ENCODE assay signal across 11 cellular contexts in genomic region chr2:110869472-110870446, GRCh38.
A peak's percentile ranks its signal among the peaks of the same experiment; 100 is the strongest.
DNase-seq lines count a peak whose midpoint lies in the region; ATAC-seq and TF ChIP-seq lines count a peak whose summit lies in the region.
"Had no signal": no experiment of that assay in that cellular context is flagged by ENCODE, and none has a peak within 500 bp of the region (broad histone marks: within the 10 kb centered on the region; RNA-seq: fewer than 3 reads in every experiment).

No MANE protein-coding gene starts in this region.

- no peaks in the 10 kb centered on the region for H3K36me3 Mint-ChIP-seq in activated CD8-positive, alpha-beta T cell treated with anti-CD3 and anti-CD28 coated beads for 36 hours (ENCODE audit: low read depth)

- TF ChIP-seq CTCF in BE2C (IDR thresholded peaks at IDR 0.05; ENCODE audit: low read depth, low read length) (no peak), HFF-Myc (IDR thresholded peaks at IDR 0.05; ENCODE audit: low read depth, low read length, missing control alignments) (no peak)
- no peak for TF ChIP-seq CTCF in activated CD8-positive, alpha-beta T cell treated with anti-CD3 and anti-CD28 coated beads for 36 hours (IDR thresholded peaks at IDR 0.05)

- no peaks in the 10 kb centered on the region for H3K9me3 Mint-ChIP-seq in activated CD8-positive, alpha-beta T cell treated with anti-CD3 and anti-CD28 coated beads for 36 hours
- H3K9me3 Mint-ChIP-seq: T-helper 2 cell treated with Interferon-gamma antibody and Interleukin-4, amounts not matched to agents 5 μg/mL and 100 μg/mL, for 36 hours had no signal

- H3K36me3 ChIP-seq in BE2C, result no peaks in the 10 kb centered on the region
- H3K36me3 ChIP-seq: prostate gland had no signal

- H3K4me3 Mint-ChIP-seq in activated CD8-positive, alpha-beta T cell treated with anti-CD3 and anti-CD28 coated beads for 36 hours, result no peak overlapping the region
- H3K4me3 Mint-ChIP-seq: T-helper 2 cell treated with Interferon-gamma antibody and Interleukin-4, amounts not matched to agents 5 μg/mL and 100 μg/mL, for 36 hours had no signal

- H3K27me3 Mint-ChIP-seq in activated CD8-positive, alpha-beta T cell treated with anti-CD3 and anti-CD28 coated beads for 36 hours, result peaks cover 10% of the 10 kb centered on the region

- POLR2A ChIA-PET in activated CD8-positive, alpha-beta T cell treated with anti-CD3 and anti-CD28 coated beads for 36 hours (lab: Charles Lee), result interaction anchor here (1.4 to 2.6 kb wide), 2 partner anchors 18 to 23 kb away, joined by 5 to 9 read pairs; no protein-coding TSS in a partner anchor

- no peak overlapping the region for H3K27ac Mint-ChIP-seq in activated CD8-positive, alpha-beta T cell treated with anti-CD3 and anti-CD28 coated beads for 36 hours
- H3K27ac Mint-ChIP-seq: T-helper 2 cell treated with Interferon-gamma antibody and Interleukin-4, amounts not matched to agents 5 μg/mL and 100 μg/mL, for 36 hours had no signal

- DNase-seq in BE2C, result peak; percentile 32
- peak; percentile 7 for DNase-seq in HFF-Myc (ENCODE audit: extremely low read depth, low read depth)
- peak; percentile 31 to 51 for DNase-seq in SHP77 (lab: John Stamatoyannopoulos, UW)
- DNase-seq in iPS-NIHi11 (ENCODE audit: low spot score), result peak; percentile 41
- no peak for DNase-seq in KG1 (lab: John Stamatoyannopoulos, UW)
- no peak for DNase-seq in NCI-H1417 (lab: John Stamatoyannopoulos, UW)
- DNase-seq in activated CD8-positive, alpha-beta T cell treated with anti-CD3 and anti-CD28 coated beads for 36 hours, result no peak
- DNase-seq: NCI-H1105 treated with DMSO at 0.1 percent for 48 hours had no signal

- CTCF ChIA-PET in activated CD8-positive, alpha-beta T cell treated with anti-CD3 and anti-CD28 coated beads for 36 hours (lab: Charles Lee), result interaction anchor here (0.5 to 9.2 kb wide), 4 partner anchors 8 to 342 kb away, joined by 3 to 50 read pairs (median 6); no protein-coding TSS in a partner anchor

- H3K4me3 ChIP-seq in BE2C (ENCODE audit: low read depth, low read length) (no peak overlapping the region), HFF-Myc (replicated peaks; ENCODE audit: low read depth, low read length) (no peak overlapping the region)
- H3K4me3 ChIP-seq: prostate gland had no signal

- intact Hi-C loops in activated CD8-positive, alpha-beta T cell treated with anti-CD3 and anti-CD28 coated beads for 36 hours (cut with micrococcal nuclease), result no loop called here

- no peaks in the 10 kb centered on the region for H3K4me1 ChIP-seq in BE2C
- H3K4me1 ChIP-seq: prostate gland had no signal

- no peak for ATAC-seq in HG03175 (IDR thresholded peaks at IDR 0.05; ENCODE audit: unreplicated experiment)
- no peak for ATAC-seq in activated CD8-positive, alpha-beta T cell treated with anti-CD3 and anti-CD28 coated beads for 36 hours

- peaks cover 62% of the 10 kb centered on the region for H3K4me1 Mint-ChIP-seq in activated CD8-positive, alpha-beta T cell treated with anti-CD3 and anti-CD28 coated beads for 36 hours (ENCODE audit: low read depth)

- H3K27me3 ChIP-seq in BE2C, result no peaks in the 10 kb centered on the region

- H3K9me3 ChIP-seq in BE2C, result no peaks in the 10 kb centered on the region
- H3K9me3 ChIP-seq: prostate gland had no signal

Comparison
In these comparisons a context has a peak if more than half of its experiments do, and no peak if none do; other contexts are left out.
1. DNase-seq: peak in BE2C (single experiment), HFF-Myc (single experiment), SHP77 (2 of 2) and iPS-NIHi11 (single experiment); none in KG1 (single experiment), NCI-H1417 (0 of 3) and activated CD8-positive, alpha-beta T cell treated with anti-CD3 and anti-CD28 coated beads for 36 hours (single experiment).